ENCODE assay signal across 1 cellular context in the genomic region with DNA sequence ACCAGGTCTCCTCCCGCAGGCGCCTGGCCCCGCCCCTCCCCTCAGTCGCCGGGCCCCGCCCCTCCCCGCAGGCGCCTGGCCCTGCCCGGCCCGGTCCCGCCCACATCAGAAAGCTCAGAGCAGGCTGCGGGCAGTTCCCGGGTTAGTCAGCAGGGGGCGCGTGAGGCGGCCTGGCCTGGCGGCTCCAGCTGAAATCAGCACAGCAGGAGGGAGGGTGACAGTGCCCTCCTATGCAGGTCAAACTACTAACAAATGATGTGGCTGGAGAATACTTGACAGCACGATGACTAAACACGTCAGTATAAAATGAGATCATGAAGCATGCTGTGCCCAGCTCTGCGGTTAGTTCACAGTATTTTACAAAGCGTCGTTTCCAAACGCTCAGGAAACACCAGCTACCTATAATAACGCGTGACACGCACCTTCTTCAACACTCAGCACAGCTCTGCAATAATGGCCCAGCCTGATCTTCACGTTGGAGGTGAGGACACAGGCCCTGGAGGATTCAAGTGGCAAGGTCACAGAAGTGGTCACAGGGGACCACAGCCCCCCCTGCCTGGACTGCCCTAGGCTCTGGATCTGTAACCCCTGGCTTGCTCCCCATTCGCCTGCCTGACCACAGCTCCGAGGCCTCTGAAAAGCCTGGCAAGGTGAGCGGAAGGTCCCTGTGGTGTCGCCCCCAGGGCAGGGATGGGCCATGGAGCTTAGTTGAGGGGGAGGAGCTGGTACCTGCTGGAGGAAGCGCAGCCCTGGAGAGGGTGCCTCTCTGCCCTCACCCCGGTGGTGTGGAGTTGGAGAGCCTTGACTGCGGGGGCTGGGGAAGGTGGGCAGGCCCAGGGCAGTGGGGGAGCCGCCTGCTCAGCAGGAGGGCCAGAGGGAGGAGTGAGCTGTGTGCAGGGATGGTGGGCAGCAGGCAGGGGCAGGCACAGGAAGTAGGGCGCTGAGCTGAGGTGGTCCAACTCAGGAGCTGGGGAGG.
TF ChIP-seq lines count a peak whose summit lies in the region.

No MANE protein-coding gene starts in this region.

TF ChIP-seq in HEK293, 187 proteins besides CTCF, POLR2A, EP300 and RAD21 (continued from another document and continues in another):
- TF ChIP-seq, protein P1, sequence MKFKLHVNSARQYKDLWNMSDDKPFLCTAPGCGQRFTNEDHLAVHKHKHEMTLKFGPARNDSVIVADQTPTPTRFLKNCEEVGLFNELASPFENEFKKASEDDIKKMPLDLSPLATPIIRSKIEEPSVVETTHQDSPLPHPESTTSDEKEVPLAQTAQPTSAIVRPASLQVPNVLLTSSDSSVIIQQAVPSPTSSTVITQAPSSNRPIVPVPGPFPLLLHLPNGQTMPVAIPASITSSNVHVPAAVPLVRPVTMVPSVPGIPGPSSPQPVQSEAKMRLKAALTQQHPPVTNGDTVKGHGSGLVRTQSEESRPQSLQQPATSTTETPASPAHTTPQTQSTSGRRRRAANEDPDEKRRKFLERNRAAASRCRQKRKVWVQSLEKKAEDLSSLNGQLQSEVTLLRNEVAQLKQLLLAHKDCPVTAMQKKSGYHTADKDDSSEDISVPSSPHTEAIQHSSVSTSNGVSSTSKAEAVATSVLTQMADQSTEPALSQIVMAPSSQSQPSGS (tag by site-specific recombination; IDR thresholded peaks at IDR 0.05; ENCODE audit: low read depth) = peak; percentile 83; the same call in 1 of the 2 replicates
- TF ChIP-seq ZNF600 (tag by site-specific recombination; IDR thresholded peaks at IDR 0.05) (peak; percentile 79), IKZF3 (tag by site-specific recombination; IDR thresholded peaks at IDR 0.05) (peak; percentile 78), MYNN (tag by site-specific recombination; IDR thresholded peaks at IDR 0.05; ENCODE audit: borderline replicate concordance) (0 out of 2 replicates have a peak, but pooled peaks have one; percentile 16), ZEB2 (tag by site-specific recombination; IDR thresholded peaks at IDR 0.05) (peak; percentile 98), FEZF1 (tag by site-specific recombination; IDR thresholded peaks at IDR 0.05) (peak; percentile 29), KLF16 (tag by site-specific recombination; IDR thresholded peaks at IDR 0.05) (0 out of 2 replicates have a peak, but pooled peaks have one; percentile 52), ZBTB21 (tag by site-specific recombination; IDR thresholded peaks at IDR 0.05) (peak; percentile 98), SP2 (tag by site-specific recombination; IDR thresholded peaks at IDR 0.05) (peak; percentile 62), ZNF76 (tag by site-specific recombination; IDR thresholded peaks at IDR 0.05; ENCODE audit: borderline replicate concordance, low read depth) (peak; percentile 58; the same call in 1 of the 2 replicates), ZNF132 (tag by site-specific recombination; IDR thresholded peaks at IDR 0.05; ENCODE audit: borderline replicate concordance) (no peak), ZNF654 (tag by site-specific recombination; IDR thresholded peaks at IDR 0.05; ENCODE audit: low read depth) (peak; percentile 66), ZNF292 (tag by site-specific recombination; IDR thresholded peaks at IDR 0.05; ENCODE audit: borderline replicate concordance, low read depth) (no peak), ZSCAN18 (tag by site-specific recombination; IDR thresholded peaks at IDR 0.05) (0 out of 2 replicates have a peak, but pooled peaks have one; percentile 24), ZBTB1 (tag by site-specific recombination; IDR thresholded peaks at IDR 0.05) (peak; percentile 85; the same call in 1 of the 2 replicates), ZNF660 (tag by site-specific recombination; IDR thresholded peaks at IDR 0.05) (peak; percentile 98), BCL11A (tag by site-specific recombination; IDR thresholded peaks at IDR 0.05; ENCODE audit: low read depth) (peak; percentile 99), TRIM28 (IDR thresholded peaks at IDR 0.05; ENCODE audit: borderline replicate concordance, low read length) (peak; percentile 49; the same call in 1 of the 2 replicates), PRDM1 (tag by site-specific recombination; IDR thresholded peaks at IDR 0.05) (peak; percentile 45), ZIC2 (tag by site-specific recombination; IDR thresholded peaks at IDR 0.05) (peak; percentile 90), SP7 (tag by site-specific recombination; IDR thresholded peaks at IDR 0.05) (peak; percentile 95), ZNF202 (tag by site-specific recombination; IDR thresholded peaks at IDR 0.05; ENCODE audit: borderline replicate concordance) (no peak), ZNF335 (tag by site-specific recombination; conservative IDR thresholded peaks at IDR 0.05) (peak; percentile 39; the same call in 1 of the 2 replicates), ZBTB8A (tag by site-specific recombination; IDR thresholded peaks at IDR 0.05) (peak; percentile 77), ZNF155 (tag by site-specific recombination; IDR thresholded peaks at IDR 0.05) (no peak), ZNF324 (tag by site-specific recombination; IDR thresholded peaks at IDR 0.05) (peak; percentile 96), ZNF24 (tag by site-specific recombination; IDR thresholded peaks at IDR 0.05) (peak; percentile 93; the same call in 1 of the 2 replicates)
- TF ChIP-seq, protein P2, sequence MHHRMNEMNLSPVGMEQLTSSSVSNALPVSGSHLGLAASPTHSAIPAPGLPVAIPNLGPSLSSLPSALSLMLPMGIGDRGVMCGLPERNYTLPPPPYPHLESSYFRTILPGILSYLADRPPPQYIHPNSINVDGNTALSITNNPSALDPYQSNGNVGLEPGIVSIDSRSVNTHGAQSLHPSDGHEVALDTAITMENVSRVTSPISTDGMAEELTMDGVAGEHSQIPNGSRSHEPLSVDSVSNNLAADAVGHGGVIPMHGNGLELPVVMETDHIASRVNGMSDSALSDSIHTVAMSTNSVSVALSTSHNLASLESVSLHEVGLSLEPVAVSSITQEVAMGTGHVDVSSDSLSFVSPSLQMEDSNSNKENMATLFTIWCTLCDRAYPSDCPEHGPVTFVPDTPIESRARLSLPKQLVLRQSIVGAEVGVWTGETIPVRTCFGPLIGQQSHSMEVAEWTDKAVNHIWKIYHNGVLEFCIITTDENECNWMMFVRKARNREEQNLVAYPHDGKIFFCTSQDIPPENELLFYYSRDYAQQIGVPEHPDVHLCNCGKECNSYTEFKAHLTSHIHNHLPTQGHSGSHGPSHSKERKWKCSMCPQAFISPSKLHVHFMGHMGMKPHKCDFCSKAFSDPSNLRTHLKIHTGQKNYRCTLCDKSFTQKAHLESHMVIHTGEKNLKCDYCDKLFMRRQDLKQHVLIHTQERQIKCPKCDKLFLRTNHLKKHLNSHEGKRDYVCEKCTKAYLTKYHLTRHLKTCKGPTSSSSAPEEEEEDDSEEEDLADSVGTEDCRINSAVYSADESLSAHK (tag by site-specific recombination; IDR thresholded peaks at IDR 0.05) = peak; percentile 69; the same call in 1 of the 2 replicates
- TF ChIP-seq, protein P3, sequence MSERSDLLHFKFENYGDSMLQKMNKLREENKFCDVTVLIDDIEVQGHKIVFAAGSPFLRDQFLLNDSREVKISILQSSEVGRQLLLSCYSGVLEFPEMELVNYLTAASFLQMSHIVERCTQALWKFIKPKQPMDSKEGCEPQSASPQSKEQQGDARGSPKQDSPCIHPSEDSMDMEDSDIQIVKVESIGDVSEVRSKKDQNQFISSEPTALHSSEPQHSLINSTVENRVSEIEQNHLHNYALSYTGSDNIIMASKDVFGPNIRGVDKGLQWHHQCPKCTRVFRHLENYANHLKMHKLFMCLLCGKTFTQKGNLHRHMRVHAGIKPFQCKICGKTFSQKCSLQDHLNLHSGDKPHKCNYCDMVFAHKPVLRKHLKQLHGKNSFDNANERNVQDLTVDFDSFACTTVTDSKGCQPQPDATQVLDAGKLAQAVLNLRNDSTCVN (tag by site-specific recombination; optimal IDR thresholded peaks at IDR 0.05) = peak; percentile 29
- TF ChIP-seq, protein P4, sequence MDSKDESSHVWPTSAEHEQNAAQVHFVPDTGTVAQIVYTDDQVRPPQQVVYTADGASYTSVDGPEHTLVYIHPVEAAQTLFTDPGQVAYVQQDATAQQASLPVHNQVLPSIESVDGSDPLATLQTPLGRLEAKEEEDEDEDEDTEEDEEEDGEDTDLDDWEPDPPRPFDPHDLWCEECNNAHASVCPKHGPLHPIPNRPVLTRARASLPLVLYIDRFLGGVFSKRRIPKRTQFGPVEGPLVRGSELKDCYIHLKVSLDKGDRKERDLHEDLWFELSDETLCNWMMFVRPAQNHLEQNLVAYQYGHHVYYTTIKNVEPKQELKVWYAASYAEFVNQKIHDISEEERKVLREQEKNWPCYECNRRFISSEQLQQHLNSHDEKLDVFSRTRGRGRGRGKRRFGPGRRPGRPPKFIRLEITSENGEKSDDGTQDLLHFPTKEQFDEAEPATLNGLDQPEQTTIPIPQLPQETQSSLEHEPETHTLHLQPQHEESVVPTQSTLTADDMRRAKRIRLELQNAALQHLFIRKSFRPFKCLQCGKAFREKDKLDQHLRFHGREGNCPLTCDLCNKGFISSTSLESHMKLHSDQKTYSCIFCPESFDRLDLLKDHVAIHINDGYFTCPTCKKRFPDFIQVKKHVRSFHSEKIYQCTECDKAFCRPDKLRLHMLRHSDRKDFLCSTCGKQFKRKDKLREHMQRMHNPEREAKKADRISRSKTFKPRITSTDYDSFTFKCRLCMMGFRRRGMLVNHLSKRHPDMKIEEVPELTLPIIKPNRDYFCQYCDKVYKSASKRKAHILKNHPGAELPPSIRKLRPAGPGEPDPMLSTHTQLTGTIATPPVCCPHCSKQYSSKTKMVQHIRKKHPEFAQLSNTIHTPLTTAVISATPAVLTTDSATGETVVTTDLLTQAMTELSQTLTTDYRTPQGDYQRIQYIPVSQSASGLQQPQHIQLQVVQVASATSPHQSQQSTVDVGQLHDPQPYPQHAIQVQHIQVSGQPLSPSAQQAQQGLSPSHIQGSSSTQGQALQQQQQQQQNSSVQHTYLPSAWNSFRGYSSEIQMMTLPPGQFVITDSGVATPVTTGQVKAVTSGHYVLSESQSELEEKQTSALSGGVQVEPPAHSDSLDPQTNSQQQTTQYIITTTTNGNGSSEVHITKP (tag by site-specific recombination; IDR thresholded peaks at IDR 0.05) = peak; percentile 51; the same call in 1 of the 2 replicates
- TF ChIP-seq, protein P5, sequence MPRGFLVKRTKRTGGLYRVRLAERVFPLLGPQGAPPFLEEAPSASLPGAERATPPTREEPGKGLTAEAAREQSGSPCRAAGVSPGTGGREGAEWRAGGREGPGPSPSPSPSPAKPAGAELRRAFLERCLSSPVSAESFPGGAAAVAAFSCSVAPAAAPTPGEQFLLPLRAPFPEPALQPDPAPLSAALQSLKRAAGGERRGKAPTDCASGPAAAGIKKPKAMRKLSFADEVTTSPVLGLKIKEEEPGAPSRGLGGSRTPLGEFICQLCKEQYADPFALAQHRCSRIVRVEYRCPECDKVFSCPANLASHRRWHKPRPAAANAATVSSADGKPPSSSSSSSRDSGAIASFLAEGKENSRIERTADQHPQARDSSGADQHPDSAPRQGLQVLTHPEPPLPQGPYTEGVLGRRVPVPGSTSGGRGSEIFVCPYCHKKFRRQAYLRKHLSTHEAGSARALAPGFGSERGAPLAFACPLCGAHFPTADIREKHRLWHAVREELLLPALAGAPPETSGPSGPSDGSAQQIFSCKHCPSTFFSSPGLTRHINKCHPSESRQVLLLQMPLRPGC (tag by site-specific recombination; IDR thresholded peaks at IDR 0.05) = peak; percentile 90
- TF ChIP-seq, protein P6, sequence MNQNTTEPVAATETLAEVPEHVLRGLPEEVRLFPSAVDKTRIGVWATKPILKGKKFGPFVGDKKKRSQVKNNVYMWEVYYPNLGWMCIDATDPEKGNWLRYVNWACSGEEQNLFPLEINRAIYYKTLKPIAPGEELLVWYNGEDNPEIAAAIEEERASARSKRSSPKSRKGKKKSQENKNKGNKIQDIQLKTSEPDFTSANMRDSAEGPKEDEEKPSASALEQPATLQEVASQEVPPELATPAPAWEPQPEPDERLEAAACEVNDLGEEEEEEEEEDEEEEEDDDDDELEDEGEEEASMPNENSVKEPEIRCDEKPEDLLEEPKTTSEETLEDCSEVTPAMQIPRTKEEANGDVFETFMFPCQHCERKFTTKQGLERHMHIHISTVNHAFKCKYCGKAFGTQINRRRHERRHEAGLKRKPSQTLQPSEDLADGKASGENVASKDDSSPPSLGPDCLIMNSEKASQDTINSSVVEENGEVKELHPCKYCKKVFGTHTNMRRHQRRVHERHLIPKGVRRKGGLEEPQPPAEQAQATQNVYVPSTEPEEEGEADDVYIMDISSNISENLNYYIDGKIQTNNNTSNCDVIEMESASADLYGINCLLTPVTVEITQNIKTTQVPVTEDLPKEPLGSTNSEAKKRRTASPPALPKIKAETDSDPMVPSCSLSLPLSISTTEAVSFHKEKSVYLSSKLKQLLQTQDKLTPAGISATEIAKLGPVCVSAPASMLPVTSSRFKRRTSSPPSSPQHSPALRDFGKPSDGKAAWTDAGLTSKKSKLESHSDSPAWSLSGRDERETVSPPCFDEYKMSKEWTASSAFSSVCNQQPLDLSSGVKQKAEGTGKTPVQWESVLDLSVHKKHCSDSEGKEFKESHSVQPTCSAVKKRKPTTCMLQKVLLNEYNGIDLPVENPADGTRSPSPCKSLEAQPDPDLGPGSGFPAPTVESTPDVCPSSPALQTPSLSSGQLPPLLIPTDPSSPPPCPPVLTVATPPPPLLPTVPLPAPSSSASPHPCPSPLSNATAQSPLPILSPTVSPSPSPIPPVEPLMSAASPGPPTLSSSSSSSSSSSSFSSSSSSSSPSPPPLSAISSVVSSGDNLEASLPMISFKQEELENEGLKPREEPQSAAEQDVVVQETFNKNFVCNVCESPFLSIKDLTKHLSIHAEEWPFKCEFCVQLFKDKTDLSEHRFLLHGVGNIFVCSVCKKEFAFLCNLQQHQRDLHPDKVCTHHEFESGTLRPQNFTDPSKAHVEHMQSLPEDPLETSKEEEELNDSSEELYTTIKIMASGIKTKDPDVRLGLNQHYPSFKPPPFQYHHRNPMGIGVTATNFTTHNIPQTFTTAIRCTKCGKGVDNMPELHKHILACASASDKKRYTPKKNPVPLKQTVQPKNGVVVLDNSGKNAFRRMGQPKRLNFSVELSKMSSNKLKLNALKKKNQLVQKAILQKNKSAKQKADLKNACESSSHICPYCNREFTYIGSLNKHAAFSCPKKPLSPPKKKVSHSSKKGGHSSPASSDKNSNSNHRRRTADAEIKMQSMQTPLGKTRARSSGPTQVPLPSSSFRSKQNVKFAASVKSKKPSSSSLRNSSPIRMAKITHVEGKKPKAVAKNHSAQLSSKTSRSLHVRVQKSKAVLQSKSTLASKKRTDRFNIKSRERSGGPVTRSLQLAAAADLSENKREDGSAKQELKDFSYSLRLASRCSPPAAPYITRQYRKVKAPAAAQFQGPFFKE (tag by site-specific recombination; IDR thresholded peaks at IDR 0.05; ENCODE audit: borderline replicate concordance) = peak; percentile 81; the same call in 1 of the 2 replicates
